Comparison of ENCODE assay signal across 1 cellular context in the genomic region with DNA sequence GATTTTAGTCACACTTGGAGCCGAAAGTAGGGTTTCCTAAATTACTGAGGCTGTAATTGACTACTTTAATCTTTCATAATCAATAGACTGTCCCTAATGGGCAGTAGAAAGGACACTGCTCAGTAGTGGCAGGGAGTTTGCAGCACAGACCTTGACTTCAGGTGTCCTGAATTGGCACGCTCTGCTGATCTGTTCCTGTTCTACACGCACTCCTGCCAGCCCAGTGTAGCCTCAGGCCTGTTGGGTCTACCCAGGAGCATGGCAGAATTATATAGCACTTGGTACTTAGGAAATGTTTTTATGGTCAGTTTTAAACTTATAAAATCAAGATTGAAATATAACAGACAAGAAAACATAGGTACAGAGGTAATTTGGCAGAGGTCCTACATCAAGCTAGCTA.
TF ChIP-seq lines count a peak whose summit lies in the region.

No MANE protein-coding gene starts in this region.

TF ChIP-seq in SK-N-SH treated with all-trans-retinoic acid at 6 μM for 48 hours, 23 proteins besides CTCF, POLR2A, EP300 and RAD21 (continued from another document):
- TF ChIP-seq, protein P1, sequence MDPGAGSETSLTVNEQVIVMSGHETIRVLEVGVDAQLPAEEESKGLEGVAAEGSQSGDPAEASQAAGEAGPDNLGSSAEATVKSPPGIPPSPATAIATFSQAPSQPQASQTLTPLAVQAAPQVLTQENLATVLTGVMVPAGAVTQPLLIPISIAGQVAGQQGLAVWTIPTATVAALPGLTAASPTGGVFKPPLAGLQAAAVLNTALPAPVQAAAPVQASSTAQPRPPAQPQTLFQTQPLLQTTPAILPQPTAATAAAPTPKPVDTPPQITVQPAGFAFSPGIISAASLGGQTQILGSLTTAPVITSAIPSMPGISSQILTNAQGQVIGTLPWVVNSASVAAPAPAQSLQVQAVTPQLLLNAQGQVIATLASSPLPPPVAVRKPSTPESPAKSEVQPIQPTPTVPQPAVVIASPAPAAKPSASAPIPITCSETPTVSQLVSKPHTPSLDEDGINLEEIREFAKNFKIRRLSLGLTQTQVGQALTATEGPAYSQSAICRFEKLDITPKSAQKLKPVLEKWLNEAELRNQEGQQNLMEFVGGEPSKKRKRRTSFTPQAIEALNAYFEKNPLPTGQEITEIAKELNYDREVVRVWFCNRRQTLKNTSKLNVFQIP (CRISPR knock-in tag; IDR thresholded peaks at IDR 0.05; ENCODE audit: borderline replicate concordance, low read depth): no peak
- TF ChIP-seq ARNTL (CRISPR knock-in tag; IDR thresholded peaks at IDR 0.05; ENCODE audit: borderline replicate concordance, low read depth): no peak
- no peak for TF ChIP-seq SNAI2 (CRISPR knock-in tag; IDR thresholded peaks at IDR 0.05)
TF ChIP-seq in SK-N-SH treated with all-trans-retinoic acid at 6 μM for 48 hours: peak in this region for 0.
